Comparison of ENCODE assay signal across 13 cellular contexts in the genomic region with DNA sequence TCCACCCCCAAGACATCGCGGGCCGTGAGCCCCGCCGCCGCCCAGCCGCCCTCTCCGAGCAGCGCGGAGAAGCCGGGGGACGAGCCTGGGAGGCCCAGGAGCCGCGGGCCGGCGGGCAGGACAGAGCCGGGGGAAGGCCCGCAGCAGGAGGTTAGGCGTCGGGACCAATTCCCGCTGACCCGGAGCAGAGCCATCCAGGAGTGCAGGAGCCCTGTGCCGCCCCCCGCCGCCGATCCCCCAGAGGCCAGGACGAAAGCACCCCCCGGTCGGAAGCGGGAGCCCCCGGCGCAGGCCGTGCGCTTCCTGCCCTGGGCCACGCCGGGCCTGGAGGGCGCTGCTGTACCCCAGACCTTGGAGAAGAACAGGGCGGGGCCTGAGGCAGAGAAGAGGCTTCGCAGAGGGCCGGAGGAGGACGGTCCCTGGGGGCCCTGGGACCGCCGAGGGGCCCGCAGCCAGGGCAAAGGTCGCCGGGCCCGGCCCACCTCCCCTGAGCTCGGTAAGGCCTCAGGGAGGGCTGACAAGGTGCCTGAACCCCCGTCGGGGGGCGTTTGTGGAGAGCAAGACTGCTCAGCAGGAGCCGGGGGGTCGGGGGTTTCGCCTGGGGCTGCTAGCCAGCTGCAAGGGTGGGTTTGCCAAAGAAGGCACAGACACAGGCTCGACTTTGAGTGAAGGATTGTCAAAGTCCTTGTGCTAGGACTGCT. TPM values are rescaled to one million over a fixed set of nuclear protein-coding genes. Genes with fewer than 3 reads are reported as not detected.
A peak's percentile ranks its signal among the peaks of the same experiment; 100 is the strongest.
DNase-seq lines count a peak whose midpoint lies in the region; ATAC-seq, FAIRE-seq and TF ChIP-seq lines count a peak whose summit lies in the region.
"Had no signal": no experiment of that assay in that cellular context is flagged by ENCODE, and none has a peak within 500 bp of the region (broad histone marks: within the 10 kb centered on the region; RNA-seq: fewer than 3 reads in every experiment).

No MANE protein-coding gene starts in this region.

- peak overlapping the region; percentile 72 for H4K8ac ChIP-seq in H1 (ENCODE audit: extremely low read depth, insufficient read depth, low read length)

- no peak overlapping the region for H2BK20ac ChIP-seq in H1 (ENCODE audit: low read length)

- ATAC-seq in gastrocnemius medialis (no peak), GM19328 (IDR thresholded peaks at IDR 0.05; ENCODE audit: unreplicated experiment) (no peak), PC-3 (no peak)

- peaks cover 0 to 24% (median 14%) of the 10 kb centered on the region in 4 experiments; a peak in 6 of 7 replicates for H3K4me1 ChIP-seq in H1 (replicated peaks in 1 of 4; ENCODE audit: control insufficient read depth in 3 of 4, insufficient read depth in 4 of 4, low read length in 3 of 4)
- peaks cover 39 to 54% of the 10 kb centered on the region in 2 donors for H3K4me1 ChIP-seq in gastrocnemius medialis
- H3K4me1 ChIP-seq in PC-3 (ENCODE audit: insufficient read depth, low read length): peaks cover 31% of the 10 kb centered on the region

- H3K27me3 ChIP-seq in H1 (replicated peaks in 1 of 4; ENCODE audit: control insufficient read depth in 3 of 4, extremely low read depth in 1 of 4, insufficient read depth in 3 of 4, low read length in 3 of 4) (peaks cover 6 to 23% (median 20%) of the 10 kb centered on the region in 4 experiments), gastrocnemius medialis (no peaks in the 10 kb centered on the region), PC-3 (ENCODE audit: low read length) (no peaks in the 10 kb centered on the region)
- H3K27me3 ChIP-seq: ovary, SJSA1 had no signal

- no peak overlapping the region for H3K56ac ChIP-seq in H1 (replicated peaks; ENCODE audit: insufficient read length, low read depth, low read length)

- H2AK5ac ChIP-seq in H1 (ENCODE audit: low read depth, low read length): peak overlapping the region; percentile 65; the same call in 1 of the 2 replicates

- H3K18ac ChIP-seq in H1 (ENCODE audit: extremely low read depth, low read length): peak overlapping the region; percentile 32; the same call in 1 of the 2 replicates

- H3K79me1 ChIP-seq in H1 (ENCODE audit: low read depth, low read length): no peaks in the 10 kb centered on the region

- peak in 2 of 3 experiments; percentile 50 to 51; a peak in 3 of 4 replicates for TF ChIP-seq CTCF in H1 (IDR thresholded peaks at IDR 0.05; ENCODE audit: control extremely low read depth in 1 of 3, insufficient read depth in 1 of 3, low read depth in 1 of 3, low read length in 3 of 3)
- TF ChIP-seq CTCF in gastrocnemius medialis (IDR thresholded peaks at IDR 0.05 in 4 of 5, conservative IDR thresholded peaks at IDR 0.05 in 1 of 5): no peak
- no peak for TF ChIP-seq CTCF in PC-3 (conservative IDR thresholded peaks at IDR 0.05; ENCODE audit: low read depth, low read length)

- H3K27ac ChIP-seq in H1 (ENCODE audit: low read depth, low read length): no peak overlapping the region
- H3K27ac ChIP-seq in gastrocnemius medialis: peak overlapping the region; percentile 95 to 99 (median 97)
- H3K27ac ChIP-seq in PC-3 (ENCODE audit: low read length): no peak overlapping the region
- H3K27ac ChIP-seq: ovary, SJSA1, thyroid gland had no signal

- no peak overlapping the region for H3K9ac ChIP-seq in H1 (replicated peaks in 1 of 4; ENCODE audit: extremely low read depth in 1 of 4, low read depth in 3 of 4, low read length in 3 of 4)
- no peak overlapping the region for H3K9ac ChIP-seq in PC-3 (ENCODE audit: low read length)

- peaks cover 7% of the 10 kb centered on the region; the same call in 1 of the 2 replicates for H3K23me2 ChIP-seq in H1 (ENCODE audit: low read depth, low read length)

- H2BK5ac ChIP-seq in H1 (ENCODE audit: low read depth, low read length): no peak overlapping the region

- H2BK12ac ChIP-seq in H1 (ENCODE audit: low read depth, low read length): peak overlapping the region; percentile 39; the same call in 1 of the 2 replicates

- POLR2A ChIA-PET in H1 (lab: Charles Lee; ENCODE audit: partially characterized antibody) (interaction anchor here (0.6 to 2.6 kb wide), 13 partner anchors 9 to 62 kb away, joined by 3 to 11 read pairs (median 6); partner anchors contain the start of genes DNPEP and SPEG), PC-3 (lab: Charles Lee; ENCODE audit: unreplicated experiment) (no interaction called here)

- no peak overlapping the region for H3K14ac ChIP-seq in H1 (ENCODE audit: insufficient read length)

- peaks cover 2 to 9% of the 10 kb centered on the region in 2 experiments for H4K20me1 ChIP-seq in H1 (replicated peaks in 1 of 2; ENCODE audit: control insufficient read depth in 1 of 2, insufficient read depth in 2 of 2, low read length in 2 of 2)
- H4K20me1 ChIP-seq in PC-3 (ENCODE audit: low read length): no peaks in the 10 kb centered on the region

- 0 out of 3 replicates have a peak, but pooled peaks of 1 of the 2 experiments have one; percentile 39 for TF ChIP-seq POLR2A in H1 (IDR thresholded peaks at IDR 0.05; ENCODE audit: control extremely low read depth in 1 of 2, low read depth in 2 of 2, low read length in 2 of 2)
- TF ChIP-seq POLR2A in gastrocnemius medialis (IDR thresholded peaks at IDR 0.05): no peak

- H3K36me3 ChIP-seq in H1 (ENCODE audit: control insufficient read depth in 2 of 4, insufficient read depth in 4 of 4, low read length in 3 of 4) (no peaks in the 10 kb centered on the region), gastrocnemius medialis (peaks cover 0 to 10% of the 10 kb centered on the region in 2 donors), PC-3 (ENCODE audit: low read depth, low read length) (0 out of 2 replicates have a peak, but pooled peaks cover 2% of the 10 kb centered on the region)
- H3K36me3 ChIP-seq: ovary, SJSA1, thyroid gland had no signal

- no peaks in the 10 kb centered on the region for H3K9me3 ChIP-seq in H1 (ENCODE audit: insufficient read depth in 2 of 2, low read depth in 1 of 2, low read length in 1 of 2)
- H3K9me3 ChIP-seq in gastrocnemius medialis: no peaks in the 10 kb centered on the region
- H3K9me3 ChIP-seq in PC-3 (ENCODE audit: low read length): no peaks in the 10 kb centered on the region
- H3K9me3 ChIP-seq: ovary, SJSA1, thyroid gland had no signal

- no peak overlapping the region for H4K5ac ChIP-seq in H1 (ENCODE audit: insufficient read length, low read depth, low read length)

- H3F3A ChIP-seq in PC-3 (ENCODE audit: low read length, unreplicated experiment): no peaks in the 10 kb centered on the region

- TF ChIP-seq RAD21 in H1 (IDR thresholded peaks at IDR 0.05 in 1 of 2, conservative IDR thresholded peaks at IDR 0.05 in 1 of 2; ENCODE audit: low read depth in 2 of 2, low read length in 2 of 2): peak; percentile 20 to 33

- 0 out of 2 replicates have a peak overlapping the region, but pooled peaks have one; percentile 18 for H2BK15ac ChIP-seq in H1 (ENCODE audit: low read length)

- in situ Hi-C loops in gastrocnemius medialis (cut with MboI; ENCODE audit: low sequenced_read_pairs in 4 of 4): no loop called here

- DNase-seq in UCSD-AML1 (lab: John Stamatoyannopoulos, UW; ENCODE audit: unreplicated experiment): peak; percentile 28
- peak in 1 of 2 experiments; percentile 84 for DNase-seq in H1 (ENCODE audit: low read depth in 1 of 2, low spot score in 2 of 2)
- DNase-seq in gastrocnemius medialis: no peak
- no peak for DNase-seq in NCI-H1092 treated with DMSO at 0.1 percent for 48 hours (lab: John Stamatoyannopoulos, UW)
- no peak for DNase-seq in PC-3
- DNase-seq: activated naive CD4-positive, alpha-beta T cell treated with anti-CD3 and anti-CD28 coated beads, Interleukin-2, amount 50 U/mL, for 16 hours; NCI-H510A treated with DMSO at 0.1 percent for 48 hours; thyroid gland had no signal

- no peak overlapping the region for H2AFZ ChIP-seq in H1 (ENCODE audit: low read length)
- no peak overlapping the region for H2AFZ ChIP-seq in PC-3 (ENCODE audit: low read length)

- H3K23ac ChIP-seq in H1 (ENCODE audit: insufficient read length): no peak overlapping the region

- BruUV-seq in PC-3 (replicated peaks; lab: Mats Ljungman, UMichigan): no TSS peak

- no peak for TF ChIP-seq EP300 in H1 (IDR thresholded peaks at IDR 0.05; ENCODE audit: borderline replicate concordance in 1 of 2, low read depth in 2 of 2, low read length in 2 of 2)

- H4K91ac ChIP-seq in H1 (replicated peaks; ENCODE audit: insufficient read length, low read length): no peak overlapping the region

- H3K4me3 ChIP-seq in H1 (ENCODE audit: extremely low read depth in 1 of 4, insufficient read depth in 2 of 4, low read depth in 3 of 4, low read length in 4 of 4) (peak overlapping the region in 3 of 4 experiments; percentile 12 to 57 (median 34); a peak in 4 of 8 replicates), gastrocnemius medialis (no peak overlapping the region), PC-3 (ENCODE audit: low read length) (no peak overlapping the region)
- H3K4me3 ChIP-seq: ovary, SJSA1, thyroid gland had no signal

- 9% methylated on average over 46 of the region's 55 CpGs; no CpG with 5 or more reads in 1 of the 2 experiments for WGBS in H1 (ENCODE audit: extremely low coverage in 1 of 2, insufficient coverage in 1 of 2, insufficient read length in 1 of 2, insufficient replicate concordance in 2 of 2, low coverage in 1 of 2, low lambda C conversion rate in 2 of 2, missing lambda C conversion rate in 1 of 2), 2 experiments

- FAIRE-seq in H1 (lab: Jason Lieb, UNC): no peak
- FAIRE-seq: frontal cortex had no signal

- no peaks in the 10 kb centered on the region for H3K9me2 ChIP-seq in PC-3 (replicated peaks; ENCODE audit: low read length)

- CTCF ChIA-PET in H1 (lab: Charles Lee; ENCODE audit: partially characterized antibody): interaction anchor here (0.7 to 113.1 kb wide), 7 partner anchors 9 to 193 kb away, joined by 3 to 7248 read pairs (median 4); partner anchors contain the start of genes ASIC4, CHPF, DES and GMPPA
- CTCF ChIA-PET in PC-3 (lab: Charles Lee): no interaction called here

- intact Hi-C loops in gastrocnemius medialis (cut with DNase I; ENCODE audit: low total_unique reads) (no loop called here), PC-3 (cut with micrococcal nuclease) (no loop called here)

- H3K79me2 ChIP-seq in H1 (ENCODE audit: control insufficient read depth in 1 of 2, insufficient read depth in 2 of 2, low read length in 2 of 2) (no peaks in the 10 kb centered on the region), PC-3 (ENCODE audit: low read length) (no peaks in the 10 kb centered on the region)

- H3K4me2 ChIP-seq in H1 (ENCODE audit: insufficient read depth in 1 of 2, low read depth in 2 of 2, low read length in 2 of 2): peak overlapping the region; percentile 51 to 66
- no peak overlapping the region for H3K4me2 ChIP-seq in PC-3 (ENCODE audit: low read length)

- H2BK120ac ChIP-seq in H1 (replicated peaks; ENCODE audit: low read depth, low read length): no peak overlapping the region

- H3K4ac ChIP-seq in H1 (replicated peaks; ENCODE audit: insufficient read length, low read depth, low read length): no peak overlapping the region

RNA-seq across cellular contexts. Expression of gene SPEG, which starts 14.3 kb away (rescaled TPM):
- 32.0 and 36.7 TPM in 2 replicates for total RNA-seq in H1 (2021; fragmentation: NEBNext Ultra II Directional; extraction: Animal tissue kit (Norgen Biotek cat#: 25700))
- polyA plus RNA-seq in H1 (2011; rRNA removed): 19.9 and 37.1 TPM in 2 replicates
- 41.0 TPM for polyA plus RNA-seq in H1 (2011; cell fraction: cytosol; rRNA removed)
- polyA plus RNA-seq in H1 (2011; cell fraction: nucleus; rRNA removed): 98.6 TPM
- polyA plus RNA-seq in H1 (2012, experiment 1 of 2): 20.0 to 41.3 TPM (median 36.9 TPM) in 4 replicates
- 18.5 TPM for polyA plus RNA-seq in H1 (2012, experiment 2 of 2)
- polyA plus RNA-seq in H1 (2013, experiment 1 of 2): 41.2 TPM
- polyA plus RNA-seq in H1 (2013, experiment 2 of 2): 36.3 TPM
- polyA minus RNA-seq in H1 (2011; rRNA and poly(A)+ RNA removed): 7.1 and 12.4 TPM in 2 replicates
- 13.4 TPM for polyA minus RNA-seq in H1 (2011; cell fraction: cytosol; rRNA and poly(A)+ RNA removed)
- polyA minus RNA-seq in H1 (2011; cell fraction: nucleus; rRNA and poly(A)+ RNA removed): 39.5 TPM
- total RNA-seq in gastrocnemius medialis (100 to 1,000 TPM; 104 to 387 (median 222) TPM), PC-3 (2014; rRNA removed) (30.7 and 45.2 TPM in 2 replicates)

RNA-seq across cellular contexts. Expression of gene DES, which starts 30.7 kb away (rescaled TPM):
- total RNA-seq in H1 (2021; fragmentation: NEBNext Ultra II Directional; extraction: Animal tissue kit (Norgen Biotek cat#: 25700)): 1.5 and 1.8 TPM in 2 replicates
- polyA plus RNA-seq in H1 (2011; rRNA removed): 3.8 and 4.3 TPM in 2 replicates
- 5.0 TPM for polyA plus RNA-seq in H1 (2011; cell fraction: cytosol; rRNA removed)
- 3.5 TPM for polyA plus RNA-seq in H1 (2011; cell fraction: nucleus; rRNA removed)
- polyA plus RNA-seq in H1 (2012, experiment 1 of 2): 2.0 to 3.8 TPM (median 3.0 TPM) in 4 replicates
- 1.8 TPM for polyA plus RNA-seq in H1 (2012, experiment 2 of 2)
- 1.2 TPM for polyA plus RNA-seq in H1 (2013, experiment 1 of 2)
- polyA plus RNA-seq in H1 (2013, experiment 2 of 2): 2.2 TPM
- 7.1 and 14.3 TPM in 2 replicates for polyA minus RNA-seq in H1 (2011; rRNA and poly(A)+ RNA removed)
- 5.7 TPM for polyA minus RNA-seq in H1 (2011; cell fraction: cytosol; rRNA and poly(A)+ RNA removed)
- 2.7 TPM for polyA minus RNA-seq in H1 (2011; cell fraction: nucleus; rRNA and poly(A)+ RNA removed)
- total RNA-seq in gastrocnemius medialis (over 10,000 TPM; 19,008 to 28,635 (median 23,575) TPM), PC-3 (2014; rRNA removed) (not detected in 2 replicates)
- total RNA-seq: dermis blood vessel endothelial cell had no signal

RNA-seq across cellular contexts. Expression of gene GMPPA, which starts 49.8 kb away (rescaled TPM):
- 34.3 and 35.3 TPM in 2 replicates for total RNA-seq in H1 (2021; fragmentation: NEBNext Ultra II Directional; extraction: Animal tissue kit (Norgen Biotek cat#: 25700))
- polyA plus RNA-seq in H1 (2011; rRNA removed): 98.8 and 101 TPM in 2 replicates
- 59.0 TPM for polyA plus RNA-seq in H1 (2011; cell fraction: cytosol; rRNA removed)
- polyA plus RNA-seq in H1 (2011; cell fraction: nucleus; rRNA removed): 133 TPM
- 32.8 to 43.7 TPM (median 41.5 TPM) in 4 replicates for polyA plus RNA-seq in H1 (2012, experiment 1 of 2)
- polyA plus RNA-seq in H1 (2012, experiment 2 of 2): 53.9 TPM
- 32.4 TPM for polyA plus RNA-seq in H1 (2013, experiment 1 of 2)
- 31.6 TPM for polyA plus RNA-seq in H1 (2013, experiment 2 of 2)
- 67.3 and 79.3 TPM in 2 replicates for polyA minus RNA-seq in H1 (2011; rRNA and poly(A)+ RNA removed)
- polyA minus RNA-seq in H1 (2011; cell fraction: cytosol; rRNA and poly(A)+ RNA removed): 24.6 TPM
- 26.1 TPM for polyA minus RNA-seq in H1 (2011; cell fraction: nucleus; rRNA and poly(A)+ RNA removed)
- total RNA-seq in gastrocnemius medialis: 10 to 100 TPM; 18.0 to 25.8 (median 24.4) TPM
- total RNA-seq in PC-3 (2014; rRNA removed): 78.1 and 85.7 TPM in 2 replicates

Comparison
In these comparisons a context has a peak if more than half of its experiments do, and no peak if none do; other contexts are left out.
1. H3K27ac ChIP-seq: peak in gastrocnemius medialis (4 of 4); none in H1 (single experiment) and PC-3 (single experiment).
2. H3K4me3 ChIP-seq: peak in H1 (3 of 4); none in gastrocnemius medialis (0 of 4) and PC-3 (single experiment).
3. CTCF ChIP-seq: peak in H1 (2 of 3); none in gastrocnemius medialis (0 of 5) and PC-3 (single experiment).
4. RNA of gene DES, which starts 30.7 kb away (total RNA-seq): 19,008 to 28,635 TPM in gastrocnemius medialis; 1.5 to 1.8 TPM in H1 and not detected in PC-3; every median in the first group is over 1,000 times any median in the second.